Comparison of ENCODE assay signal across 33 cellular contexts in genomic region chr18:21689736-21690135, GRCh38.
"Had no signal": no experiment of that assay in that cellular context is flagged by ENCODE, and none has a peak within 500 bp of the region (broad histone marks: within the 10 kb centered on the region; RNA-seq: fewer than 3 reads in every experiment).

No MANE protein-coding gene starts in this region.

- FAIRE-seq: endothelial cell of umbilical vein, islet of Langerhans had no signal

- H3K4me1 ChIP-seq: esophagus muscularis mucosa, foreskin keratinocyte, gastroesophageal sphincter, suprapubic skin, uterus had no signal

- H3K9me3 Mint-ChIP-seq: dendritic cell treated with granulocyte-macrophage colony-stimulating factor and Interleukin-4, amounts not matched to agents 40 ng/mL and 50 ng/mL, for 4 days; natural killer cell treated with Interleukin-12 subunit alpha and Interleukin-12 subunit beta and Interleukin-15 and Interleukin-18, amount 100 ng/mL, for 72 hours had no signal

- DNase-seq: effector CD8-positive, alpha-beta T cell; endodermal cell; foreskin keratinocyte; heart right ventricle; hippocampal formation; left cardiac atrium; left lung; mesenchymal stem cell; mucosa of descending colon; naive B cell; stimulated activated CD4-positive, alpha-beta T cell treated with anti-CD3 and anti-CD28 coated beads, Interleukin-12 subunit alpha, Interleukin-12 subunit beta, amount 100 ng/mL, for 4 hours; stimulated activated CD4-positive, alpha-beta T cell treated with anti-CD3 and anti-CD28 coated beads, Interleukin-1b, Interleukin-23, amount 100 ng/mL, for 48 hours; stimulated activated CD4-positive, alpha-beta T cell treated with anti-CD3 and anti-CD28 coated beads, Interleukin-4, amount 100 ng/mL, for 1 hour; stimulated activated CD8-positive, alpha-beta memory T cell treated with anti-CD3 and anti-CD28 coated beads, Interleukin-4, amount 100 ng/mL, for 48 hours; stimulated activated naive CD4-positive, alpha-beta T cell; stimulated activated naive CD8-positive, alpha-beta T cell treated with anti-CD3 and anti-CD28 coated beads, Interleukin-15, amount 100 ng/mL, for 72 hours; transverse colon; upper lobe of right lung; uterus had no signal

- H3K79me2 ChIP-seq: parathyroid adenoma had no signal

- H3K27ac ChIP-seq: esophagus muscularis mucosa, foreskin keratinocyte, gastroesophageal sphincter, heart right ventricle, left lung, neutrophil, parathyroid adenoma, suprapubic skin, upper lobe of right lung, uterus had no signal

- H2AFZ ChIP-seq: parathyroid adenoma had no signal

- H3K27me3 Mint-ChIP-seq: dendritic cell treated with granulocyte-macrophage colony-stimulating factor and Interleukin-4, amounts not matched to agents 40 ng/mL and 50 ng/mL, for 4 days; naive B cell; natural killer cell treated with Interleukin-12 subunit alpha and Interleukin-12 subunit beta and Interleukin-15 and Interleukin-18, amount 100 ng/mL, for 72 hours; progenitor cell of endocrine pancreas; stimulated activated naive CD8-positive, alpha-beta T cell treated with anti-CD3 and anti-CD28 coated beads, Interleukin-15, amount 100 ng/mL, for 72 hours had no signal

- H3K9ac ChIP-seq: parathyroid adenoma had no signal

- H3K27me3 ChIP-seq: esophagus muscularis mucosa, foreskin keratinocyte, gastroesophageal sphincter, heart right ventricle, left lung, neutrophil, suprapubic skin, transverse colon, upper lobe of right lung, uterus had no signal

- H3K36me3 ChIP-seq: suprapubic skin, upper lobe of right lung, uterus had no signal

- H3K9me3 ChIP-seq: mucosa of descending colon, neutrophil, suprapubic skin had no signal

- H3K4me3 ChIP-seq: esophagus muscularis mucosa, gastroesophageal sphincter, heart right ventricle, left lung, mucosa of descending colon, smooth muscle cell, suprapubic skin, transverse colon, upper lobe of right lung, uterus had no signal

- ATAC-seq: foreskin keratinocyte; gastroesophageal sphincter; heart right ventricle; left cardiac atrium; left lung; mucosa of descending colon; natural killer cell treated with Interleukin-12 subunit alpha and Interleukin-12 subunit beta and Interleukin-15 and Interleukin-18, amount 100 ng/mL, for 72 hours; sciatic nerve; stimulated activated naive CD8-positive, alpha-beta T cell treated with anti-CD3 and anti-CD28 coated beads, Interleukin-15, amount 100 ng/mL, for 72 hours; upper lobe of right lung had no signal

- H3K4me3 Mint-ChIP-seq: dendritic cell treated with granulocyte-macrophage colony-stimulating factor and Interleukin-4, amounts not matched to agents 40 ng/mL and 50 ng/mL, for 4 days; endodermal cell; mesothelial cell of epicardium; naive B cell; natural killer cell treated with Interleukin-12 subunit alpha and Interleukin-12 subunit beta and Interleukin-15 and Interleukin-18, amount 100 ng/mL, for 72 hours; neural crest cell; stimulated activated naive CD8-positive, alpha-beta T cell treated with anti-CD3 and anti-CD28 coated beads, Interleukin-15, amount 100 ng/mL, for 72 hours had no signal

- H3K4me2 ChIP-seq: smooth muscle cell had no signal

- H3K27ac Mint-ChIP-seq: dendritic cell treated with granulocyte-macrophage colony-stimulating factor and Interleukin-4, amounts not matched to agents 40 ng/mL and 50 ng/mL, for 4 days; endodermal cell; mesothelial cell of epicardium; naive B cell; progenitor cell of endocrine pancreas; stimulated activated naive CD8-positive, alpha-beta T cell treated with anti-CD3 and anti-CD28 coated beads, Interleukin-15, amount 100 ng/mL, for 72 hours had no signal
